26 cellular contexts compared by ENCODE assay signal in the genomic region with DNA sequence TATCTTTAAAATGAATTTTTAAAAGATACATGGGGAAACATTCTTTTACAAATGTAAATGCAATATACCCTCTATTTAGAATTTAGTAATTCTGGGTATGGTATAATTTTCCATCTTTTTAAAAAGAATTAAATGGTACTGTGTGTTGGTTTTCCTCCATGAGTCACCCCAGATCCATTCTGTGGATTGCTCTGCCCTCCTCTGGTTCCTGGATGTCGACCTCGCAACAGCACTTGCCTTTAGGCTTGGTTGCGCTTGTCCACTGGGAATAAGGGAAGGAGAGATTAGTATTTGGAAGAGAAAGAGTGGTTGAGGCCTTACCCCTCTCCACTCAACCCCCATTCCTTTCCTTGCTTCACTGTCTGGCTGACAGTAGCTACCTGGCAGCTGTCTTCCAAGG.
"Had no signal": no experiment of that assay in that cellular context is flagged by ENCODE, and none has a peak within 500 bp of the region (broad histone marks: within the 10 kb centered on the region; RNA-seq: fewer than 3 reads in every experiment).

No MANE protein-coding gene starts in this region.

- H3K27me3 Mint-ChIP-seq: memory B cell had no signal

- H3K4me3 ChIP-seq: adrenal gland, ascending aorta, gastroesophageal sphincter, mucosa of descending colon, right lobe of liver, skin epidermis, tibial artery had no signal

- H3K4me3 Mint-ChIP-seq: activated naive CD8-positive, alpha-beta T cell; activated T-cell treated with anti-CD3 and anti-CD28 coated beads, Interleukin-2, amount 50 U/mL, for 4 hours; central memory CD8-positive, alpha-beta T cell; memory B cell; nephron progenitor cell; stimulated activated naive CD8-positive, alpha-beta T cell treated with anti-CD3 and anti-CD28 coated beads, Interleukin-15, Interleukin-2, amounts not matched to agents 100 ng/mL and 50 ng/mL, for 24 hours had no signal

- DNase-seq: activated CD8-positive, alpha-beta memory T cell treated with anti-CD3 and anti-CD28 coated beads, Interleukin-2, amount 50 U/mL, for 48 hours; activated naive CD4-positive, alpha-beta T cell; activated T-cell treated with anti-CD3 and anti-CD28 coated beads, Interleukin-2, amount 50 U/mL, for 4 hours; adrenal gland; brain microvascular endothelial cell; effector memory CD4-positive, alpha-beta T cell; head of caudate nucleus; hypothalamus; islet precursor cell; left cardiac atrium; mucosa of descending colon; nephron progenitor cell; nucleus accumbens; posterior cingulate gyrus; right lobe of liver; stimulated activated CD4-positive, alpha-beta T cell treated with anti-CD3 and anti-CD28 coated beads, Interleukin-1b, Interleukin-23, amount 100 ng/mL, for 48 hours; T-helper 9 cell; tibial artery had no signal

- H3K36me3 Mint-ChIP-seq: activated naive CD8-positive, alpha-beta T cell; memory B cell had no signal

- H3K9me3 Mint-ChIP-seq: activated T-cell treated with anti-CD3 and anti-CD28 coated beads, Interleukin-2, amount 50 U/mL, for 4 hours; activated T-helper 2 cell treated with anti-CD3 and anti-CD28 coated beads, Interferon-gamma antibody, Interleukin-2, Interleukin-4, amounts not matched to agents 10 μg/mL and 5 μg/mL and 100 μg/mL, durations not matched to agents 14 hours and 24 hours and 36 hours; central memory CD8-positive, alpha-beta T cell; memory B cell; nephron progenitor cell; stimulated activated naive CD8-positive, alpha-beta T cell treated with anti-CD3 and anti-CD28 coated beads, Interleukin-15, Interleukin-2, amounts not matched to agents 100 ng/mL and 50 ng/mL, for 24 hours had no signal

- H3K27ac Mint-ChIP-seq: activated naive CD8-positive, alpha-beta T cell; activated T-helper 2 cell treated with anti-CD3 and anti-CD28 coated beads, Interferon-gamma antibody, Interleukin-2, Interleukin-4, amounts not matched to agents 10 μg/mL and 5 μg/mL and 100 μg/mL, durations not matched to agents 14 hours and 24 hours and 36 hours; memory B cell; nephron progenitor cell; stimulated activated naive CD8-positive, alpha-beta T cell treated with anti-CD3 and anti-CD28 coated beads, Interleukin-15, Interleukin-2, amounts not matched to agents 100 ng/mL and 50 ng/mL, for 24 hours had no signal

- H3K9me3 ChIP-seq: adrenal gland, ascending aorta, gastroesophageal sphincter, mucosa of descending colon, right lobe of liver, tibial artery had no signal

- H3K4me1 ChIP-seq: adrenal gland, ascending aorta, right lobe of liver had no signal

- H3K4me1 Mint-ChIP-seq: central memory CD8-positive, alpha-beta T cell had no signal

- H3K27me3 ChIP-seq: adrenal gland, ascending aorta, brain microvascular endothelial cell, gastroesophageal sphincter, right lobe of liver, tibial artery had no signal

- H3K27ac ChIP-seq: adrenal gland, ascending aorta, brain microvascular endothelial cell, gastroesophageal sphincter, right lobe of liver, skin epidermis, tibial artery had no signal

- H3K36me3 ChIP-seq: adrenal gland, ascending aorta, brain microvascular endothelial cell, gastroesophageal sphincter, right lobe of liver, tibial artery had no signal
